1 cellular context compared by ENCODE assay signal in genomic region chr19:35513975-35514809, GRCh38.
TF ChIP-seq lines count a peak whose summit lies in the region.

No MANE protein-coding gene starts in this region.

TF ChIP-seq in HepG2, 621 proteins besides CTCF, POLR2A, EP300 and RAD21 (continued from another document):
- TF ChIP-seq, protein P1, sequence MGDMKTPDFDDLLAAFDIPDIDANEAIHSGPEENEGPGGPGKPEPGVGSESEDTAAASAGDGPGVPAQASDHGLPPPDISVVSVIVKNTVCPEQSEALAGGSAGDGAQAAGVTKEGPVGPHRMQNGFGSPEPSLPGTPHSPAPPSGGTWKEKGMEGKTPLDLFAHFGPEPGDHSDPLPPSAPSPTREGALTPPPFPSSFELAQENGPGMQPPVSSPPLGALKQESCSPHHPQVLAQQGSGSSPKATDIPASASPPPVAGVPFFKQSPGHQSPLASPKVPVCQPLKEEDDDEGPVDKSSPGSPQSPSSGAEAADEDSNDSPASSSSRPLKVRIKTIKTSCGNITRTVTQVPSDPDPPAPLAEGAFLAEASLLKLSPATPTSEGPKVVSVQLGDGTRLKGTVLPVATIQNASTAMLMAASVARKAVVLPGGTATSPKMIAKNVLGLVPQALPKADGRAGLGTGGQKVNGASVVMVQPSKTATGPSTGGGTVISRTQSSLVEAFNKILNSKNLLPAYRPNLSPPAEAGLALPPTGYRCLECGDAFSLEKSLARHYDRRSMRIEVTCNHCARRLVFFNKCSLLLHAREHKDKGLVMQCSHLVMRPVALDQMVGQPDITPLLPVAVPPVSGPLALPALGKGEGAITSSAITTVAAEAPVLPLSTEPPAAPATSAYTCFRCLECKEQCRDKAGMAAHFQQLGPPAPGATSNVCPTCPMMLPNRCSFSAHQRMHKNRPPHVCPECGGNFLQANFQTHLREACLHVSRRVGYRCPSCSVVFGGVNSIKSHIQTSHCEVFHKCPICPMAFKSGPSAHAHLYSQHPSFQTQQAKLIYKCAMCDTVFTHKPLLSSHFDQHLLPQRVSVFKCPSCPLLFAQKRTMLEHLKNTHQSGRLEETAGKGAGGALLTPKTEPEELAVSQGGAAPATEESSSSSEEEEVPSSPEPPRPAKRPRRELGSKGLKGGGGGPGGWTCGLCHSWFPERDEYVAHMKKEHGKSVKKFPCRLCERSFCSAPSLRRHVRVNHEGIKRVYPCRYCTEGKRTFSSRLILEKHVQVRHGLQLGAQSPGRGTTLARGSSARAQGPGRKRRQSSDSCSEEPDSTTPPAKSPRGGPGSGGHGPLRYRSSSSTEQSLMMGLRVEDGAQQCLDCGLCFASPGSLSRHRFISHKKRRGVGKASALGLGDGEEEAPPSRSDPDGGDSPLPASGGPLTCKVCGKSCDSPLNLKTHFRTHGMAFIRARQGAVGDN (CRISPR knock-in tag; IDR thresholded peaks at IDR 0.05) = peak; percentile 58; the same call in 1 of the 2 replicates
- no peak for TF ChIP-seq ZNF382 (CRISPR knock-in tag; IDR thresholded peaks at IDR 0.05; ENCODE audit: borderline replicate concordance)
- peak; percentile 44; the same call in 1 of the 2 replicates for TF ChIP-seq ZNF776 (CRISPR knock-in tag; IDR thresholded peaks at IDR 0.05)
- no peak for TF ChIP-seq ZNF790 (CRISPR knock-in tag; IDR thresholded peaks at IDR 0.05; ENCODE audit: borderline replicate concordance)
- TF ChIP-seq, protein P2, sequence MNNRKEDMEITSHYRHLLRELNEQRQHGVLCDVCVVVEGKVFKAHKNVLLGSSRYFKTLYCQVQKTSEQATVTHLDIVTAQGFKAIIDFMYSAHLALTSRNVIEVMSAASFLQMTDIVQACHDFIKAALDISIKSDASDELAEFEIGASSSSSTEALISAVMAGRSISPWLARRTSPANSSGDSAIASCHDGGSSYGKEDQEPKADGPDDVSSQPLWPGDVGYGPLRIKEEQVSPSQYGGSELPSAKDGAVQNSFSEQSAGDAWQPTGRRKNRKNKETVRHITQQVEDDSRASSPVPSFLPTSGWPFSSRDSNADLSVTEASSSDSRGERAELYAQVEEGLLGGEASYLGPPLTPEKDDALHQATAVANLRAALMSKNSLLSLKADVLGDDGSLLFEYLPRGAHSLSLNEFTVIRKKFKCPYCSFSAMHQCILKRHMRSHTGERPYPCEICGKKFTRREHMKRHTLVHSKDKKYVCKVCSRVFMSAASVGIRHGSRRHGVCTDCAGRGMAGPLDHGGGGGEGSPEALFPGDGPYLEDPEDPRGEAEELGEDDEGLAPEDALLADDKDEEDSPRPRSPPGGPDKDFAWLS (CRISPR knock-in tag; IDR thresholded peaks at IDR 0.05; ENCODE audit: borderline replicate concordance) = no peak
- 0 out of 2 replicates have a peak, but pooled peaks have one; percentile 19 for TF ChIP-seq ZNF274 (CRISPR knock-in tag; IDR thresholded peaks at IDR 0.05)
- 0 out of 2 replicates have a peak, but pooled peaks have one; percentile 19 for TF ChIP-seq ETV5 (CRISPR knock-in tag; IDR thresholded peaks at IDR 0.05; ENCODE audit: borderline replicate concordance)
- TF ChIP-seq POGZ (CRISPR knock-in tag; IDR thresholded peaks at IDR 0.05) = 0 out of 2 replicates have a peak, but pooled peaks have one; percentile 26
- no peak for TF ChIP-seq ARID4A (CRISPR knock-in tag; IDR thresholded peaks at IDR 0.05; ENCODE audit: borderline replicate concordance)
- TF ChIP-seq, protein P3, sequence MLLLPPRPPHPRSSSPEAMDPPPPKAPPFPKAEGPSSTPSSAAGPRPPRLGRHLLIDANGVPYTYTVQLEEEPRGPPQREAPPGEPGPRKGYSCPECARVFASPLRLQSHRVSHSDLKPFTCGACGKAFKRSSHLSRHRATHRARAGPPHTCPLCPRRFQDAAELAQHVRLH (CRISPR knock-in tag; IDR thresholded peaks at IDR 0.05; ENCODE audit: borderline replicate concordance, low read depth) = no peak
- no peak for TF ChIP-seq MLX (CRISPR knock-in tag; IDR thresholded peaks at IDR 0.05)
- TF ChIP-seq FOXA1 (IDR thresholded peaks at IDR 0.05) = no peak
- TF ChIP-seq FOXA1 (CRISPR knock-in tag; IDR thresholded peaks at IDR 0.05) = peak; percentile 45
- TF ChIP-seq, protein P4, sequence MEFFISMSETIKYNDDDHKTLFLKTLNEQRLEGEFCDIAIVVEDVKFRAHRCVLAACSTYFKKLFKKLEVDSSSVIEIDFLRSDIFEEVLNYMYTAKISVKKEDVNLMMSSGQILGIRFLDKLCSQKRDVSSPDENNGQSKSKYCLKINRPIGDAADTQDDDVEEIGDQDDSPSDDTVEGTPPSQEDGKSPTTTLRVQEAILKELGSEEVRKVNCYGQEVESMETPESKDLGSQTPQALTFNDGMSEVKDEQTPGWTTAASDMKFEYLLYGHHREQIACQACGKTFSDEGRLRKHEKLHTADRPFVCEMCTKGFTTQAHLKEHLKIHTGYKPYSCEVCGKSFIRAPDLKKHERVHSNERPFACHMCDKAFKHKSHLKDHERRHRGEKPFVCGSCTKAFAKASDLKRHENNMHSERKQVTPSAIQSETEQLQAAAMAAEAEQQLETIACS (CRISPR knock-in tag; IDR thresholded peaks at IDR 0.05) = no peak
- TF ChIP-seq CBX5 (CRISPR knock-in tag; IDR thresholded peaks at IDR 0.05; ENCODE audit: borderline replicate concordance) = no peak
- TF ChIP-seq MIXL1 (CRISPR knock-in tag; IDR thresholded peaks at IDR 0.05) = no peak
- TF ChIP-seq, protein P5, sequence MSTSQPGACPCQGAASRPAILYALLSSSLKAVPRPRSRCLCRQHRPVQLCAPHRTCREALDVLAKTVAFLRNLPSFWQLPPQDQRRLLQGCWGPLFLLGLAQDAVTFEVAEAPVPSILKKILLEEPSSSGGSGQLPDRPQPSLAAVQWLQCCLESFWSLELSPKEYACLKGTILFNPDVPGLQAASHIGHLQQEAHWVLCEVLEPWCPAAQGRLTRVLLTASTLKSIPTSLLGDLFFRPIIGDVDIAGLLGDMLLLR (CRISPR knock-in tag; IDR thresholded peaks at IDR 0.05) = 0 out of 2 replicates have a peak, but pooled peaks have one; percentile 25
- TF ChIP-seq SALL2 (CRISPR knock-in tag; IDR thresholded peaks at IDR 0.05) = 0 out of 2 replicates have a peak, but pooled peaks have one; percentile 37
- no peak for TF ChIP-seq SSRP1 (CRISPR knock-in tag; IDR thresholded peaks at IDR 0.05)
- no peak for TF ChIP-seq PAX8 (CRISPR knock-in tag; IDR thresholded peaks at IDR 0.05; ENCODE audit: borderline replicate concordance)
- no peak for TF ChIP-seq THAP8 (CRISPR knock-in tag; IDR thresholded peaks at IDR 0.05; ENCODE audit: borderline replicate concordance)
- no peak for TF ChIP-seq ZBTB43 (CRISPR knock-in tag; conservative IDR thresholded peaks at IDR 0.05)
- TF ChIP-seq, protein P6, sequence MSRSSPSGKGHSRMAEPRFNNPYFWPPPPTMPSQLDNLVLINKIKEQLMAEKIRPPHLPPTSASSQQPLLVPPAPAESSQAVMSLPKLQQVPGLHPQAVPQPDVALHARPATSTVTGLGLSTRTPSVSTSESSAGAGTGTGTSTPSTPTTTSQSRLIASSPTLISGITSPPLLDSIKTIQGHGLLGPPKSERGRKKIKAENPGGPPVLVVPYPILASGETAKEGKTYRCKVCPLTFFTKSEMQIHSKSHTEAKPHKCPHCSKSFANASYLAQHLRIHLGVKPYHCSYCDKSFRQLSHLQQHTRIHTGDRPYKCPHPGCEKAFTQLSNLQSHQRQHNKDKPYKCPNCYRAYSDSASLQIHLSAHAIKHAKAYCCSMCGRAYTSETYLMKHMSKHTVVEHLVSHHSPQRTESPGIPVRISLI (CRISPR knock-in tag; IDR thresholded peaks at IDR 0.05; ENCODE audit: borderline replicate concordance) = no peak
- peak; percentile 21; the same call in 1 of the 2 replicates for TF ChIP-seq KDM5B (CRISPR knock-in tag; IDR thresholded peaks at IDR 0.05; ENCODE audit: borderline replicate concordance)
- TF ChIP-seq, protein P7, sequence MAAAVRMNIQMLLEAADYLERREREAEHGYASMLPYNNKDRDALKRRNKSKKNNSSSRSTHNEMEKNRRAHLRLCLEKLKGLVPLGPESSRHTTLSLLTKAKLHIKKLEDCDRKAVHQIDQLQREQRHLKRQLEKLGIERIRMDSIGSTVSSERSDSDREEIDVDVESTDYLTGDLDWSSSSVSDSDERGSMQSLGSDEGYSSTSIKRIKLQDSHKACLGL (CRISPR knock-in tag; IDR thresholded peaks at IDR 0.05) = peak; percentile 43; the same call in 1 of the 2 replicates
- no peak for TF ChIP-seq POLR2AphosphoS5 (IDR thresholded peaks at IDR 0.05; ENCODE audit: low read depth, low read length)
